17 cellular contexts compared by ENCODE assay signal in genomic region chr21:29470397-29470796, GRCh38.
DNase-seq lines count a peak whose midpoint lies in the region; ATAC-seq and TF ChIP-seq lines count a peak whose summit lies in the region.
"Had no signal": no experiment of that assay in that cellular context is flagged by ENCODE, and none has a peak within 500 bp of the region (broad histone marks: within the 10 kb centered on the region; RNA-seq: fewer than 3 reads in every experiment).

No MANE protein-coding gene starts in this region.

- no peak overlapping the region for H2BK20ac ChIP-seq in IMR-90 (ENCODE audit: low read depth, low read length)

- peaks cover 10% of the 10 kb centered on the region for H3K4me1 ChIP-seq in BLaER1
- peaks cover 3% of the 10 kb centered on the region; the same call in 1 of the 2 replicates for H3K4me1 ChIP-seq in IMR-90 (ENCODE audit: control insufficient read depth, insufficient read depth, low read length)

- H3K56ac ChIP-seq in IMR-90 (ENCODE audit: extremely low read depth, insufficient read depth, low read length): no peak overlapping the region

- H3K36me3 Mint-ChIP-seq in glutamatergic neuron (ENCODE audit: unreplicated experiment): peaks cover 5% of the 10 kb centered on the region
- peaks cover 15% of the 10 kb centered on the region for H3K36me3 Mint-ChIP-seq in nephron (ENCODE audit: low read depth)

- no peaks in the 10 kb centered on the region; the same call in 1 of the 2 replicates for H3K9me1 ChIP-seq in IMR-90 (ENCODE audit: insufficient read depth, low read length)

- dilution Hi-C loops in IMR-90 (cut with HindIII; ENCODE audit: low sequenced_read_pairs, unreplicated experiment): no loop called here

- H3K9me3 ChIP-seq in BLaER1 (no peaks in the 10 kb centered on the region), IMR-90 (ENCODE audit: control insufficient read depth, insufficient read depth, low read length) (no peaks in the 10 kb centered on the region)

- DNase-seq in IMR-90 (peak; percentile 15), glutamatergic neuron (no peak), HCEC 1CT (no peak), HPDE6-E6E7 (ENCODE audit: extremely low spot score) (no peak)
- DNase-seq: 8988T; AML-193; C1 segment of cervical spinal cord; CD4-positive, alpha-beta T cell; DMS153; DMS79 treated with DMSO at 0.1 percent for 48 hours; GDM1; GOT3; H9 had no signal

- no peak overlapping the region for H3K23ac ChIP-seq in IMR-90 (ENCODE audit: low read depth, low read length)

- peak; percentile 60; the same call in 1 of the 2 replicates for ATAC-seq in IMR-90 (ENCODE audit: low read depth)
- ATAC-seq in GM21723 (IDR thresholded peaks at IDR 0.05; ENCODE audit: unreplicated experiment): no peak
- ATAC-seq: K562 had no signal

- peak overlapping the region in 1 of 2 experiments; percentile 47; a peak in 1 of 4 replicates for H4K8ac ChIP-seq in IMR-90 (ENCODE audit: low read depth in 2 of 2, low read length in 2 of 2)

- CTCF ChIA-PET in IMR-90 (lab: Yijun Ruan, JAX): no interaction called here

- TF ChIP-seq POLR2A in IMR-90 (IDR thresholded peaks at IDR 0.05; ENCODE audit: low read depth, low read length): no peak

- H3K4me1 Mint-ChIP-seq in glutamatergic neuron (ENCODE audit: low read depth, unreplicated experiment) (peaks cover 23% of the 10 kb centered on the region), nephron (peaks cover 7% of the 10 kb centered on the region)
- H3K4me1 Mint-ChIP-seq: H9 had no signal

- no peak overlapping the region for H2AK9ac ChIP-seq in IMR-90 (replicated peaks; ENCODE audit: low read depth, low read length, poor library complexity)

- H2AFZ ChIP-seq in IMR-90 (replicated peaks; ENCODE audit: low read length, poor library complexity): no peak overlapping the region

- peak overlapping the region; percentile 49 for H3K4me2 ChIP-seq in BLaER1
- H3K4me2 ChIP-seq in IMR-90 (ENCODE audit: low read depth, low read length): no peak overlapping the region

- peak overlapping the region; percentile 60; the same call in 1 of the 2 replicates for H3K18ac ChIP-seq in IMR-90 (ENCODE audit: low read depth, low read length)

- H3K36me3 ChIP-seq in BLaER1 (no peaks in the 10 kb centered on the region), IMR-90 (ENCODE audit: control insufficient read depth, insufficient read depth, low read length) (0 out of 2 replicates have a peak, but pooled peaks cover 1% of the 10 kb centered on the region)

- H3K27me3 Mint-ChIP-seq in glutamatergic neuron (ENCODE audit: unreplicated experiment) (peaks cover 4% of the 10 kb centered on the region), nephron (ENCODE audit: low read depth) (peaks cover 3% of the 10 kb centered on the region)
- H3K27me3 Mint-ChIP-seq: CD4-positive, alpha-beta T cell had no signal

- H4K20me1 ChIP-seq in BLaER1 (no peaks in the 10 kb centered on the region), IMR-90 (ENCODE audit: insufficient read depth, low read length) (no peaks in the 10 kb centered on the region)

- H3K4ac ChIP-seq in IMR-90 (ENCODE audit: low read depth, low read length): no peak overlapping the region

- H4K91ac ChIP-seq in IMR-90 (ENCODE audit: insufficient read depth, low read depth, low read length): no peak overlapping the region

- H3K27me3 ChIP-seq in BLaER1: no peaks in the 10 kb centered on the region
- no peaks in the 10 kb centered on the region for H3K27me3 ChIP-seq in IMR-90 (ENCODE audit: control insufficient read depth, insufficient read depth, low read length)

- POLR2A ChIA-PET in IMR-90 (lab: Charles Lee; ENCODE audit: unreplicated experiment): no interaction called here

- no peak overlapping the region for H2AK5ac ChIP-seq in IMR-90 (ENCODE audit: low read depth, low read length)

- in situ Hi-C loops in IMR-90 (cut with MboI; ENCODE audit: low sequenced_read_pairs): no loop called here

- H3K9me3 Mint-ChIP-seq in glutamatergic neuron (ENCODE audit: unreplicated experiment) (peaks cover 2% of the 10 kb centered on the region), nephron (no peaks in the 10 kb centered on the region)
- H3K9me3 Mint-ChIP-seq: H9 had no signal

- no peak overlapping the region for H2BK120ac ChIP-seq in IMR-90 (ENCODE audit: low read depth, low read length)

- H3K9ac ChIP-seq in BLaER1 (no peak overlapping the region), IMR-90 (ENCODE audit: low read depth, low read length) (no peak overlapping the region)

- TF ChIP-seq CTCF in IMR-90 (conservative IDR thresholded peaks at IDR 0.05; ENCODE audit: low read depth, low read length) (no peak), glutamatergic neuron (IDR thresholded peaks at IDR 0.05; ENCODE audit: partially characterized antibody, unreplicated experiment) (no peak), nephron (IDR thresholded peaks at IDR 0.05; ENCODE audit: unreplicated experiment in 3 of 3) (no peak)

- BruUV-seq in IMR-90 (replicated peaks; lab: Mats Ljungman, UMichigan): no TSS peak

- intact Hi-C loops in IMR-90 (cut with micrococcal nuclease): loop anchor here (10.0 kb wide), 1 partner anchor 306 kb away; no protein-coding TSS in a partner anchor

- H3K27ac Mint-ChIP-seq in glutamatergic neuron (ENCODE audit: unreplicated experiment) (peak overlapping the region; percentile 5), nephron (peak overlapping the region; percentile 2 to 57 (median 20))
- H3K27ac Mint-ChIP-seq: CD4-positive, alpha-beta T cell; H9 had no signal

- H3K4me3 Mint-ChIP-seq in glutamatergic neuron (ENCODE audit: unreplicated experiment): peak overlapping the region; percentile 35
- peak overlapping the region in 1 of 3 experiments; percentile 9 for H3K4me3 Mint-ChIP-seq in nephron
- H3K4me3 Mint-ChIP-seq: CD4-positive, alpha-beta T cell; H9 had no signal

- H2BK5ac ChIP-seq in IMR-90 (ENCODE audit: low read depth, low read length, poor library complexity, severe bottlenecking): no peak overlapping the region

- H4K5ac ChIP-seq in IMR-90 (ENCODE audit: low read depth, low read length): no peak overlapping the region

- no peak for TF ChIP-seq RAD21 in IMR-90 (IDR thresholded peaks at IDR 0.05; ENCODE audit: low read length)

- 0 out of 2 replicates have a peak overlapping the region, but pooled peaks have one; percentile 34 for H3K14ac ChIP-seq in IMR-90 (replicated peaks; ENCODE audit: low read depth, low read length)

- H3K27ac ChIP-seq in BLaER1: no peak overlapping the region
- no peak overlapping the region for H3K27ac ChIP-seq in IMR-90 (ENCODE audit: insufficient read depth, low read length)

- H3K79me1 ChIP-seq in IMR-90 (ENCODE audit: low read depth in 1 of 2, low read length in 2 of 2): no peaks in the 10 kb centered on the region; a peak in 1 of 4 replicates

- H3K4me3 ChIP-seq in BLaER1 (no peak overlapping the region), IMR-90 (ENCODE audit: insufficient read depth, low read depth, low read length) (no peak overlapping the region)
- H3K4me3 ChIP-seq: K562 had no signal

- H2BK15ac ChIP-seq in IMR-90 (ENCODE audit: low read depth, low read length): no peak overlapping the region

- WGBS in IMR-90 (ENCODE audit: extremely low coverage in 2 of 2, insufficient read length in 1 of 2), 2 experiments: no CpG with 5 or more reads among the region's 2 CpGs

TF ChIP-seq in IMR-90, 13 proteins besides CTCF, POLR2A, EP300 and RAD21:
- TF ChIP-seq CEBPB (IDR thresholded peaks at IDR 0.05; ENCODE audit: low read depth, low read length) (no peak), CHD1 (IDR thresholded peaks at IDR 0.05; ENCODE audit: low read depth, low read length) (no peak), MXI1 (IDR thresholded peaks at IDR 0.05; ENCODE audit: borderline replicate concordance, low read depth, low read length) (no peak), MAFK (IDR thresholded peaks at IDR 0.05; ENCODE audit: low read depth, low read length) (no peak), ELK1 (IDR thresholded peaks at IDR 0.05; ENCODE audit: borderline replicate concordance, low read depth, low read length) (no peak), RFX5 (IDR thresholded peaks at IDR 0.05; ENCODE audit: low read depth, low read length) (no peak), USF2 (IDR thresholded peaks at IDR 0.05; ENCODE audit: low read depth, low read length) (no peak), FOS (IDR thresholded peaks at IDR 0.05; ENCODE audit: low read depth, low read length) (no peak), NFE2L2 (IDR thresholded peaks at IDR 0.05; ENCODE audit: low read depth, low read length) (no peak), RCOR1 (IDR thresholded peaks at IDR 0.05; ENCODE audit: insufficient replicate concordance, low read length) (no peak)
TF ChIP-seq in IMR-90: peak in this region for 0.
